14 cellular contexts compared by ENCODE assay signal in the genomic region with DNA sequence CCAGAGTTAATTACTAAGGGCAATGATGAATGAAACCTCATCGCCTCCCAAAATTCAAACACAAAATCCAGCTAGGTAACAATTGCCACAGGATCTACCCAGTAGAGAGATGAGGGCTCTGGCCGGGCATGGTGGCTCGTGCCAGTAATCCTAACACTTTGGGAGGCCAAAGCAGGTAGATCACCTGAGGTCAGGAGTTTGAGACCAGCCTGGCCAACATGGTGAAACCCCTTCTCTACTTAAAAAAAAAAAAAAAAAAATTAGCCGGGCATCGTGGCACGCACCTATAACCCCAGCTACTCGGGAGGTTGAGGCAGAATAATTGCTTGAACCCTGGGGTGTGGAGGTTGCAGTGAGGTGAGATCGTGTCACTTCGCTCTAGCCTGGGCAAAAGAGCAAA. TPM values are rescaled to one million over a fixed set of nuclear protein-coding genes. Genes with fewer than 3 reads are reported as not detected.
DNase-seq lines count a peak whose midpoint lies in the region; ATAC-seq and TF ChIP-seq lines count a peak whose summit lies in the region.
"Had no signal": no experiment of that assay in that cellular context is flagged by ENCODE, and none has a peak within 500 bp of the region (broad histone marks: within the 10 kb centered on the region; RNA-seq: fewer than 3 reads in every experiment).

No MANE protein-coding gene starts in this region.

- peaks cover 19% of the 10 kb centered on the region for H3K9me3 ChIP-seq in KOPT-K1 (ENCODE audit: insufficient read depth, low read length, poor library complexity, severe bottlenecking)
- peaks cover 0 to 7% (median 0%) of the 10 kb centered on the region in 4 donors for H3K9me3 ChIP-seq in esophagus muscularis mucosa
- H3K9me3 ChIP-seq: neutrophil, sigmoid colon had no signal

- H3K4me3 ChIP-seq in esophagus muscularis mucosa: no peak overlapping the region
- H3K4me3 ChIP-seq: sigmoid colon had no signal

- DNase-seq in activated naive CD4-positive, alpha-beta T cell treated with anti-CD3 and anti-CD28 coated beads for 36 hours: no peak
- no peak for DNase-seq in activated naive CD4-positive, alpha-beta T cell (lab: John Stamatoyannopoulos, UW)
- DNase-seq in activated naive CD4-positive, alpha-beta T cell treated with anti-CD3 and anti-CD28 coated beads, Interleukin-2, amount 50 U/mL, for 72 hours (ENCODE audit: low spot score in 2 of 2): peak in 1 of 2 donors; percentile 74
- peak in 1 of 2 donors; percentile 51 for DNase-seq in stimulated activated naive CD8-positive, alpha-beta T cell treated with anti-CD3 and anti-CD28 coated beads, Interleukin-15, amount 100 ng/mL, for 72 hours
- no peak for DNase-seq in NCI-H1930 (lab: John Stamatoyannopoulos, UW)
- DNase-seq in esophagus muscularis mucosa (ENCODE audit: extremely low spot score): no peak
- DNase-seq: endodermal cell, NCI-H2029, NCI-H526, sigmoid colon had no signal

- H3K4me1 Mint-ChIP-seq in activated naive CD4-positive, alpha-beta T cell treated with anti-CD3 and anti-CD28 coated beads for 36 hours (ENCODE audit: low read depth): peaks cover 86% of the 10 kb centered on the region
- peaks cover 84% of the 10 kb centered on the region for H3K4me1 Mint-ChIP-seq in stimulated activated naive CD8-positive, alpha-beta T cell treated with anti-CD3 and anti-CD28 coated beads, Interleukin-15, amount 100 ng/mL, for 72 hours
- H3K4me1 Mint-ChIP-seq: endodermal cell had no signal

- H3K36me3 ChIP-seq in KOPT-K1 (ENCODE audit: insufficient read depth, low read length): peaks cover 41% of the 10 kb centered on the region
- H3K36me3 ChIP-seq in esophagus muscularis mucosa: no peaks in the 10 kb centered on the region
- H3K36me3 ChIP-seq: neutrophil, sigmoid colon had no signal

- peaks cover 63% of the 10 kb centered on the region for H3K36me3 Mint-ChIP-seq in activated naive CD4-positive, alpha-beta T cell treated with anti-CD3 and anti-CD28 coated beads for 36 hours (ENCODE audit: low read depth)
- H3K36me3 Mint-ChIP-seq in activated naive CD4-positive, alpha-beta T cell treated with anti-CD3 and anti-CD28 coated beads, Interleukin-2, amount 50 U/mL, for 72 hours: peaks cover 59 to 88% of the 10 kb centered on the region in 2 donors

- H3K27ac ChIP-seq in KOPT-K1 (ENCODE audit: low read depth, low read length, poor library complexity, severe bottlenecking): peak overlapping the region; percentile 99
- no peak overlapping the region for H3K27ac ChIP-seq in esophagus muscularis mucosa (replicated peaks in 1 of 4)
- H3K27ac ChIP-seq: foreskin keratinocyte, neutrophil, sigmoid colon had no signal

- H3K27ac Mint-ChIP-seq in activated naive CD4-positive, alpha-beta T cell treated with anti-CD3 and anti-CD28 coated beads for 36 hours: peak overlapping the region; percentile 100
- H3K27ac Mint-ChIP-seq in activated naive CD4-positive, alpha-beta T cell treated with anti-CD3 and anti-CD28 coated beads, Interleukin-2, amount 50 U/mL, for 72 hours: peak overlapping the region; percentile 100
- H3K27ac Mint-ChIP-seq in stimulated activated naive CD8-positive, alpha-beta T cell treated with anti-CD3 and anti-CD28 coated beads, Interleukin-15, amount 100 ng/mL, for 72 hours: peak overlapping the region; percentile 97 to 98
- H3K27ac Mint-ChIP-seq: endodermal cell had no signal

- peak in 1 of 2 donors; percentile 16 for ATAC-seq in activated naive CD4-positive, alpha-beta T cell treated with anti-CD3 and anti-CD28 coated beads, Interleukin-2, amount 50 U/mL, for 72 hours
- ATAC-seq in stimulated activated naive CD8-positive, alpha-beta T cell treated with anti-CD3 and anti-CD28 coated beads, Interleukin-15, amount 100 ng/mL, for 72 hours: peak; percentile 3
- ATAC-seq in GM21423 (IDR thresholded peaks at IDR 0.05; ENCODE audit: unreplicated experiment): no peak

- TF ChIP-seq CTCF in esophagus muscularis mucosa (IDR thresholded peaks at IDR 0.05): no peak

- CTCF ChIA-PET in activated naive CD4-positive, alpha-beta T cell treated with anti-CD3 and anti-CD28 coated beads for 36 hours (lab: Charles Lee): interaction anchor here (0.8 to 6.4 kb wide), 19 partner anchors 9 to 291 kb away, joined by 3 to 71 read pairs (median 8); a partner anchor contains a TSS

- H3K4me1 ChIP-seq in esophagus muscularis mucosa: no peaks in the 10 kb centered on the region
- H3K4me1 ChIP-seq: foreskin keratinocyte, sigmoid colon had no signal

- H3K9me3 Mint-ChIP-seq in activated naive CD4-positive, alpha-beta T cell treated with anti-CD3 and anti-CD28 coated beads for 36 hours: peaks cover 8% of the 10 kb centered on the region
- H3K9me3 Mint-ChIP-seq in activated naive CD4-positive, alpha-beta T cell treated with anti-CD3 and anti-CD28 coated beads, Interleukin-2, amount 50 U/mL, for 72 hours: no peaks in the 10 kb centered on the region
- H3K9me3 Mint-ChIP-seq in stimulated activated naive CD8-positive, alpha-beta T cell treated with anti-CD3 and anti-CD28 coated beads, Interleukin-15, amount 100 ng/mL, for 72 hours: peaks cover 0 to 11% of the 10 kb centered on the region in 2 donors
- H3K9me3 Mint-ChIP-seq: endodermal cell had no signal

- no peak for TF ChIP-seq POLR2A in esophagus muscularis mucosa (IDR thresholded peaks at IDR 0.05; ENCODE audit: low read depth)

- intact Hi-C loops in activated naive CD4-positive, alpha-beta T cell treated with anti-CD3 and anti-CD28 coated beads for 36 hours (cut with micrococcal nuclease): loop anchor here (1.0 to 5.0 kb wide), 12 partner anchors 16 to 895 kb away; a partner anchor contains a TSS
- intact Hi-C loops in esophagus muscularis mucosa (cut with DNase I): no loop called here

- H3K27me3 ChIP-seq in esophagus muscularis mucosa: peaks cover 0 to 3% (median 0%) of the 10 kb centered on the region in 4 donors
- H3K27me3 ChIP-seq: foreskin keratinocyte, sigmoid colon had no signal

- 86% methylated on average over 9 of the region's 9 CpGs for WGBS in esophagus muscularis mucosa

- peak overlapping the region; percentile 100 for H3K4me3 Mint-ChIP-seq in activated naive CD4-positive, alpha-beta T cell treated with anti-CD3 and anti-CD28 coated beads for 36 hours
- peak overlapping the region; percentile 62 to 82 for H3K4me3 Mint-ChIP-seq in stimulated activated naive CD8-positive, alpha-beta T cell treated with anti-CD3 and anti-CD28 coated beads, Interleukin-15, amount 100 ng/mL, for 72 hours
- H3K4me3 Mint-ChIP-seq: endodermal cell had no signal

- TF ChIP-seq EP300 in esophagus muscularis mucosa (IDR thresholded peaks at IDR 0.05): no peak

- H3K27me3 Mint-ChIP-seq in activated naive CD4-positive, alpha-beta T cell treated with anti-CD3 and anti-CD28 coated beads for 36 hours (ENCODE audit: low read depth): no peaks in the 10 kb centered on the region
- H3K27me3 Mint-ChIP-seq in stimulated activated naive CD8-positive, alpha-beta T cell treated with anti-CD3 and anti-CD28 coated beads, Interleukin-15, amount 100 ng/mL, for 72 hours: no peaks in the 10 kb centered on the region

RNA-seq across cellular contexts. Expression of a gene that starts 15.8 kb away (rescaled TPM):
- total RNA-seq in activated naive CD4-positive, alpha-beta T cell treated with anti-CD3 and anti-CD28 coated beads for 36 hours: 100 to 1,000 TPM; 251 to 264 TPM
- 100 to 1,000 TPM; 291 to 437 TPM for total RNA-seq in activated naive CD4-positive, alpha-beta T cell treated with anti-CD3 and anti-CD28 coated beads, Interleukin-2, amount 50 U/mL, for 72 hours
- 1 to 10 TPM in 2 of 4 donors, under 1 TPM in 2; 0.42 to 4.3 (median 0.90) TPM for total RNA-seq in esophagus muscularis mucosa
- total RNA-seq: endodermal cell, foreskin keratinocyte had no signal

Comparison
In these comparisons a context has a peak if more than half of its experiments do, and no peak if none do; other contexts are left out.
1. RNA of a gene that starts 15.8 kb away (total RNA-seq): 291 to 437 TPM in activated naive CD4-positive, alpha-beta T cell treated with anti-CD3 and anti-CD28 coated beads, Interleukin-2, amount 50 U/mL, for 72 hours and 251 to 264 TPM in activated naive CD4-positive, alpha-beta T cell treated with anti-CD3 and anti-CD28 coated beads for 36 hours; 0.42 to 4.3 TPM in esophagus muscularis mucosa; every median in the first group is over 10 times any median in the second.
2. Peak in every context shown above with its lines, with median percentiles within 50 percentile points of each other: H3K27ac Mint-ChIP-seq.